Comparison of ENCODE assay signal across 9 cellular contexts in genomic region chr16:10938321-10938720, GRCh38. TPM values are rescaled to one million over a fixed set of nuclear protein-coding genes. Genes with fewer than 3 reads are reported as not detected.
DNase-seq lines count a peak whose midpoint lies in the region; ATAC-seq and TF ChIP-seq lines count a peak whose summit lies in the region.
"Had no signal": no experiment of that assay in that cellular context is flagged by ENCODE, and none has a peak within 500 bp of the region (broad histone marks: within the 10 kb centered on the region; RNA-seq: fewer than 3 reads in every experiment).

No MANE protein-coding gene starts in this region.

- H3K9ac ChIP-seq in KMS-11 (no peak overlapping the region), trophoblast cell (ENCODE audit: low read length) (no peak overlapping the region)

- peaks cover 80% of the 10 kb centered on the region for H3K4me1 Mint-ChIP-seq in CD4-positive, alpha-beta T cell (ENCODE audit: low read depth)
- H3K4me1 Mint-ChIP-seq in dendritic cell treated with granulocyte-macrophage colony-stimulating factor and Interleukin-4, amounts not matched to agents 40 ng/mL and 50 ng/mL, for 4 days (ENCODE audit: low read depth): peaks cover 87% of the 10 kb centered on the region

- no peaks in the 10 kb centered on the region for H3K27me3 Mint-ChIP-seq in CD4-positive, alpha-beta T cell
- H3K27me3 Mint-ChIP-seq in dendritic cell treated with granulocyte-macrophage colony-stimulating factor and Interleukin-4, amounts not matched to agents 40 ng/mL and 50 ng/mL, for 4 days: no peaks in the 10 kb centered on the region

- H3K27ac Mint-ChIP-seq in CD4-positive, alpha-beta T cell: peak overlapping the region; percentile 74
- H3K27ac Mint-ChIP-seq in dendritic cell treated with granulocyte-macrophage colony-stimulating factor and Interleukin-4, amounts not matched to agents 40 ng/mL and 50 ng/mL, for 4 days: peak overlapping the region; percentile 80

- no peak overlapping the region for H2BK5ac ChIP-seq in trophoblast cell (ENCODE audit: low read depth, low read length, poor library complexity)

- no peak overlapping the region for H2AK5ac ChIP-seq in trophoblast cell (ENCODE audit: low read length)

- H3K4me1 ChIP-seq in KMS-11 (ENCODE audit: low read depth, poor library complexity, severe bottlenecking) (peaks cover 44% of the 10 kb centered on the region), trophoblast cell (ENCODE audit: control insufficient read depth in 1 of 2, insufficient read depth in 2 of 2, low read length in 2 of 2) (peaks cover 25 to 45% of the 10 kb centered on the region in 2 experiments)

- POLR2A ChIA-PET in CD4-positive, alpha-beta T cell (lab: Charles Lee): no interaction called here

- no peak overlapping the region for H3K27ac ChIP-seq in CD4-positive, alpha-beta T cell (ENCODE audit: low read depth, low read length)
- H3K27ac ChIP-seq in KMS-11: no peak overlapping the region
- no peak overlapping the region for H3K27ac ChIP-seq in trophoblast cell (ENCODE audit: low read depth, low read length)

- no peak for DNase-seq in CD4-positive, alpha-beta T cell
- DNase-seq in trophoblast cell (no peak), OCI-M2 (lab: John Stamatoyannopoulos, UW; ENCODE audit: unreplicated experiment) (no peak), foreskin melanocyte (no peak), 8988T (no peak)
- DNase-seq: HCEC 1CT had no signal

- no peak for ATAC-seq in CD4-positive, alpha-beta T cell (ENCODE audit: poor library complexity)
- ATAC-seq in GM21723 (IDR thresholded peaks at IDR 0.05; ENCODE audit: unreplicated experiment): no peak

- no peak overlapping the region for H4K12ac ChIP-seq in trophoblast cell (ENCODE audit: low read depth, low read length)

- no peaks in the 10 kb centered on the region for H3K27me3 ChIP-seq in CD4-positive, alpha-beta T cell (ENCODE audit: control insufficient read depth, insufficient read depth, low read length)
- H3K27me3 ChIP-seq in KMS-11 (ENCODE audit: insufficient read depth, low read depth) (no peaks in the 10 kb centered on the region), trophoblast cell (ENCODE audit: insufficient read depth, low read length) (no peaks in the 10 kb centered on the region)

- CTCF ChIA-PET in CD4-positive, alpha-beta T cell (lab: Charles Lee): no interaction called here

- no peak overlapping the region for H3K14ac ChIP-seq in trophoblast cell (ENCODE audit: low read length)

- peak overlapping the region; percentile 89; the same call in 1 of the 2 replicates for H3K4me2 ChIP-seq in KMS-11
- no peak overlapping the region for H3K4me2 ChIP-seq in trophoblast cell (ENCODE audit: low read length)

- H3K79me2 ChIP-seq in KMS-11 (ENCODE audit: insufficient read depth, low read depth) (peaks cover 33% of the 10 kb centered on the region; the same call in 1 of the 2 replicates), trophoblast cell (ENCODE audit: control insufficient read depth, insufficient read depth, low read length, poor library complexity) (peaks cover 14% of the 10 kb centered on the region)

- H3K9me3 ChIP-seq in CD4-positive, alpha-beta T cell (ENCODE audit: control insufficient read depth, low read length): no peaks in the 10 kb centered on the region
- H3K9me3 ChIP-seq in trophoblast cell (ENCODE audit: insufficient read depth, low read depth, low read length): peaks cover 1% of the 10 kb centered on the region

- peak overlapping the region; percentile 92 for H3K4me3 Mint-ChIP-seq in CD4-positive, alpha-beta T cell
- H3K4me3 Mint-ChIP-seq in dendritic cell treated with granulocyte-macrophage colony-stimulating factor and Interleukin-4, amounts not matched to agents 40 ng/mL and 50 ng/mL, for 4 days: peak overlapping the region; percentile 75

- H3K4ac ChIP-seq in trophoblast cell (ENCODE audit: low read depth, low read length): peak overlapping the region; percentile 17

- H4K91ac ChIP-seq in trophoblast cell (ENCODE audit: low read depth, low read length): no peak overlapping the region

- H2BK120ac ChIP-seq in trophoblast cell (ENCODE audit: insufficient read depth, low read length, poor library complexity): no peak overlapping the region

- no peaks in the 10 kb centered on the region for H4K20me1 ChIP-seq in KMS-11 (ENCODE audit: insufficient read depth)

- intact Hi-C loops in CD4-positive, alpha-beta T cell (cut with DNase I, micrococcal nuclease): loop anchor here in 1 of 2 experiments (5.0 kb wide), 1 partner anchor 191 kb away; no protein-coding TSS in a partner anchor
- intact Hi-C loops in dendritic cell treated with granulocyte-macrophage colony-stimulating factor and Interleukin-4, amounts not matched to agents 40 ng/mL and 50 ng/mL, for 4 days (cut with micrococcal nuclease): no loop called here

- WGBS in trophoblast cell (ENCODE audit: extremely low coverage, insufficient coverage, insufficient read length): no CpG with 5 or more reads among the region's 7 CpGs

- no peak overlapping the region for H3K4me3 ChIP-seq in KMS-11 (IDR thresholded peaks at IDR 0.05; ENCODE audit: insufficient read depth, low read depth, low read length)
- no peak overlapping the region for H3K4me3 ChIP-seq in trophoblast cell (ENCODE audit: low read depth, low read length)

- H3K36me3 ChIP-seq in KMS-11 (ENCODE audit: insufficient read depth): no peaks in the 10 kb centered on the region
- H3K36me3 ChIP-seq in trophoblast cell (ENCODE audit: control insufficient read depth in 1 of 2, insufficient read depth in 2 of 2, low read length in 2 of 2): peaks cover 6 to 11% of the 10 kb centered on the region in 2 experiments

- H2BK12ac ChIP-seq in trophoblast cell (ENCODE audit: low read length): no peak overlapping the region

- no peak overlapping the region for H3K23ac ChIP-seq in trophoblast cell (ENCODE audit: low read length)

- no peak overlapping the region for H3K18ac ChIP-seq in trophoblast cell (ENCODE audit: low read length)

- no peaks in the 10 kb centered on the region for H3K9me3 Mint-ChIP-seq in CD4-positive, alpha-beta T cell
- no peaks in the 10 kb centered on the region for H3K9me3 Mint-ChIP-seq in dendritic cell treated with granulocyte-macrophage colony-stimulating factor and Interleukin-4, amounts not matched to agents 40 ng/mL and 50 ng/mL, for 4 days

- H3K36me3 Mint-ChIP-seq in CD4-positive, alpha-beta T cell (ENCODE audit: low read depth): peaks cover 33% of the 10 kb centered on the region
- peaks cover 78% of the 10 kb centered on the region for H3K36me3 Mint-ChIP-seq in dendritic cell treated with granulocyte-macrophage colony-stimulating factor and Interleukin-4, amounts not matched to agents 40 ng/mL and 50 ng/mL, for 4 days (ENCODE audit: low read depth)

- peaks cover 11% of the 10 kb centered on the region for H3K79me1 ChIP-seq in trophoblast cell (ENCODE audit: low read length)

- H2AFZ ChIP-seq in KMS-11 (ENCODE audit: low read depth) (no peak overlapping the region), trophoblast cell (ENCODE audit: insufficient read depth, low read length, poor library complexity) (no peak overlapping the region)

- H4K8ac ChIP-seq in trophoblast cell (ENCODE audit: low read depth, low read length): no peak overlapping the region

- TF ChIP-seq CTCF in CD4-positive, alpha-beta T cell (IDR thresholded peaks at IDR 0.05): no peak
- TF ChIP-seq CTCF in KMS-11 (conservative IDR thresholded peaks at IDR 0.05; ENCODE audit: low read depth, low read length): no peak

RNA-seq across cellular contexts. Expression of gene DEXI, which starts 3.9 kb away (rescaled TPM):
- 1 to 10 TPM; 5.8 to 7.2 TPM for total RNA-seq in CD4-positive, alpha-beta T cell
- 20.5 and 21.3 TPM in 2 replicates for polyA plus RNA-seq in trophoblast cell (2013)

RNA-seq across cellular contexts. Expression of gene CLEC16A, which starts 6.0 kb away (rescaled TPM):
- total RNA-seq in CD4-positive, alpha-beta T cell: 10 to 100 TPM; 21.7 to 22.7 TPM
- polyA plus RNA-seq in trophoblast cell (2013): 12.0 and 12.1 TPM in 2 replicates
